In genomic region chr7:141700848-141701371, GRCh38 we compare ENCODE assay signal across 9 cellular contexts. TPM values are rescaled to one million over a fixed set of nuclear protein-coding genes. Genes with fewer than 3 reads are reported as not detected.
DNase-seq lines count a peak whose midpoint lies in the region; ATAC-seq and TF ChIP-seq lines count a peak whose summit lies in the region.
"Had no signal": no experiment of that assay in that cellular context is flagged by ENCODE, and none has a peak within 500 bp of the region (broad histone marks: within the 10 kb centered on the region; RNA-seq: fewer than 3 reads in every experiment).

No MANE protein-coding gene starts in this region.

- H3K27ac Mint-ChIP-seq in T-cell (peak overlapping the region; percentile 80 to 83), endothelial cell (ENCODE audit: unreplicated experiment) (peak overlapping the region; percentile 67)
- H3K27ac Mint-ChIP-seq in natural killer cell treated with Interleukin-12 subunit alpha and Interleukin-12 subunit beta and Interleukin-15 and Interleukin-18, amount 100 ng/mL, for 72 hours = peak overlapping the region; percentile 62 to 73

- H3K4me1 ChIP-seq in BE2C = no peaks in the 10 kb centered on the region; the same call in 1 of the 2 replicates

- CTCF ChIA-PET in T-cell (lab: Charles Lee) = interaction anchor here in 1 of 2 donors (0.6 to 2.1 kb wide), 6 partner anchors 9 to 47 kb away, joined by 3 to 11 read pairs (median 5); partner anchors contain the start of gene SSBP1

- DNase-seq in BE2C (no peak), T-cell (peak in 12 of 34 experiments; percentile 0 to 16 (median 8)), endothelial cell (ENCODE audit: low spot score) (no peak)
- no peak for DNase-seq in natural killer cell treated with Interleukin-12 subunit alpha and Interleukin-12 subunit beta and Interleukin-15 and Interleukin-18, amount 100 ng/mL, for 72 hours (ENCODE audit: low spot score)

- ATAC-seq in GM21529 (IDR thresholded peaks at IDR 0.05; ENCODE audit: unreplicated experiment) (peak; percentile 1), T-cell (replicated peaks in 1 of 4) (peak in 2 of 4 experiments; percentile 10 to 12), HG02970 (IDR thresholded peaks at IDR 0.05; ENCODE audit: low FRiP score, unreplicated experiment) (no peak), HG02678 (IDR thresholded peaks at IDR 0.05; ENCODE audit: unreplicated experiment) (no peak), GM19023 (IDR thresholded peaks at IDR 0.05; ENCODE audit: unreplicated experiment) (no peak)
- no peak for ATAC-seq in natural killer cell treated with Interleukin-12 subunit alpha and Interleukin-12 subunit beta and Interleukin-15 and Interleukin-18, amount 100 ng/mL, for 72 hours

- H3K9me3 ChIP-seq in BE2C = no peaks in the 10 kb centered on the region
- H3K9me3 ChIP-seq: neutrophil had no signal

- H3K9me3 Mint-ChIP-seq in T-cell (no peaks in the 10 kb centered on the region), endothelial cell (ENCODE audit: unreplicated experiment) (no peaks in the 10 kb centered on the region)
- H3K9me3 Mint-ChIP-seq in natural killer cell treated with Interleukin-12 subunit alpha and Interleukin-12 subunit beta and Interleukin-15 and Interleukin-18, amount 100 ng/mL, for 72 hours = no peaks in the 10 kb centered on the region

- peaks cover 53 to 63% (median 56%) of the 10 kb centered on the region in 3 donors for H3K4me1 Mint-ChIP-seq in T-cell
- peaks cover 76% of the 10 kb centered on the region for H3K4me1 Mint-ChIP-seq in endothelial cell (ENCODE audit: unreplicated experiment)
- H3K4me1 Mint-ChIP-seq in natural killer cell treated with Interleukin-12 subunit alpha and Interleukin-12 subunit beta and Interleukin-15 and Interleukin-18, amount 100 ng/mL, for 72 hours (ENCODE audit: low read depth in 2 of 2) = peaks cover 46 to 53% of the 10 kb centered on the region in 2 donors

- no peaks in the 10 kb centered on the region for H3K27me3 ChIP-seq in BE2C

- peak overlapping the region; percentile 69 for H3K4me3 ChIP-seq in BE2C (ENCODE audit: low read depth, low read length)

- H3K27me3 Mint-ChIP-seq in T-cell (no peaks in the 10 kb centered on the region), endothelial cell (ENCODE audit: unreplicated experiment) (peaks cover 11% of the 10 kb centered on the region)
- peaks cover 9 to 13% of the 10 kb centered on the region in 2 donors for H3K27me3 Mint-ChIP-seq in natural killer cell treated with Interleukin-12 subunit alpha and Interleukin-12 subunit beta and Interleukin-15 and Interleukin-18, amount 100 ng/mL, for 72 hours

- H3K36me3 Mint-ChIP-seq in T-cell (peaks cover 4% of the 10 kb centered on the region), endothelial cell (ENCODE audit: low read depth, unreplicated experiment) (peaks cover 4% of the 10 kb centered on the region)
- H3K36me3 Mint-ChIP-seq in natural killer cell treated with Interleukin-12 subunit alpha and Interleukin-12 subunit beta and Interleukin-15 and Interleukin-18, amount 100 ng/mL, for 72 hours = no peaks in the 10 kb centered on the region

- TF ChIP-seq CTCF in BE2C (IDR thresholded peaks at IDR 0.05; ENCODE audit: low read depth, low read length) (no peak), endothelial cell (IDR thresholded peaks at IDR 0.05; ENCODE audit: unreplicated experiment) (no peak)

- POLR2A ChIA-PET in T-cell (lab: Charles Lee) = interaction anchor here (0.5 to 1.3 kb wide), 5 partner anchors 18 to 52 kb away, joined by 4 to 9 read pairs (median 4); partner anchors contain the start of gene SSBP1 (in 1 of the 2)

- H3K4me3 Mint-ChIP-seq in T-cell (peak overlapping the region; percentile 84 to 94 (median 88)), endothelial cell (ENCODE audit: unreplicated experiment) (peak overlapping the region; percentile 89)
- peak overlapping the region; percentile 88 for H3K4me3 Mint-ChIP-seq in natural killer cell treated with Interleukin-12 subunit alpha and Interleukin-12 subunit beta and Interleukin-15 and Interleukin-18, amount 100 ng/mL, for 72 hours

- no peaks in the 10 kb centered on the region for H3K36me3 ChIP-seq in BE2C
- H3K36me3 ChIP-seq: neutrophil had no signal

RNA-seq across cellular contexts. Expression of gene DENND11, which starts 1.1 kb away (rescaled TPM):
- polyA plus RNA-seq in BE2C (2012; ENCODE audit: insufficient read depth, insufficient read length, low read depth) = 5.7 TPM
- total RNA-seq in T-cell (10 to 100 TPM; 46.7 to 55.7 (median 54.8) TPM), endothelial cell (ENCODE audit: unreplicated experiment) (77.0 TPM)
- 10 to 100 TPM; 24.7 to 40.0 TPM for total RNA-seq in natural killer cell treated with Interleukin-12 subunit alpha and Interleukin-12 subunit beta and Interleukin-15 and Interleukin-18, amount 100 ng/mL, for 72 hours

RNA-seq across cellular contexts. Expression of gene WEE2, which starts 7.2 kb away (rescaled TPM):
- polyA plus RNA-seq in BE2C (2012; ENCODE audit: insufficient read depth, insufficient read length, low read depth) = not detected
- not detected for total RNA-seq in T-cell
- total RNA-seq in endothelial cell (ENCODE audit: unreplicated experiment) = 0.33 TPM
- under 1 TPM in 1 of 2 donors, not detected in 1; 0.17 TPM for total RNA-seq in natural killer cell treated with Interleukin-12 subunit alpha and Interleukin-12 subunit beta and Interleukin-15 and Interleukin-18, amount 100 ng/mL, for 72 hours

RNA-seq across cellular contexts. Expression of gene SSBP1, which starts 37.2 kb away (rescaled TPM):
- polyA plus RNA-seq in BE2C (2012; ENCODE audit: insufficient read depth, insufficient read length, low read depth) = 201 TPM
- total RNA-seq in T-cell = 100 to 1,000 TPM in 1 of 5 donors, 10 to 100 TPM in 4; 88.1 to 116 (median 91.1) TPM
- 130 TPM for total RNA-seq in endothelial cell (ENCODE audit: unreplicated experiment)
- 100 to 1,000 TPM; 163 to 208 TPM for total RNA-seq in natural killer cell treated with Interleukin-12 subunit alpha and Interleukin-12 subunit beta and Interleukin-15 and Interleukin-18, amount 100 ng/mL, for 72 hours
